Comparison of ENCODE assay signal across 10 cellular contexts in the genomic region with DNA sequence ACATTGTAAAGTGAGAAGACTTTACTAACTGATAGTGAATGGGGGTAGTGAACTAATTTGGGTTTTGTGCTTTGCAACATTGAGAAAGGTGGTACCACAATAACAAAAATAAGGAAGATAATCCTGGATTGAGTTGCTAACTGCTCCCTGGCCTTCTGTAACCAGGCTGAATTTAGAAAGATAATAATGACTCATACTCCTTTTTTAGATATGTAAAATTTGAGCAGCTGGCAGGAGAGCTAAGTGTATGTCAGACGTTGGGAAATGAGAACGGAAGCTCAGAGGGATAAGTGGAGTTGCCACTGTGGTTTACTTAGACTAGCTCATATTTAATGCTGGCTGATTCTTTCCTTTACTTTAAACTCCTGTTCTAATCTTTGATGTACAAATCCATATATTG. TPM values are rescaled to one million over a fixed set of nuclear protein-coding genes. Genes with fewer than 3 reads are reported as not detected.
A peak's percentile ranks its signal among the peaks of the same experiment; 100 is the strongest.
DNase-seq lines count a peak whose midpoint lies in the region; ATAC-seq and TF ChIP-seq lines count a peak whose summit lies in the region.
"Had no signal": no experiment of that assay in that cellular context is flagged by ENCODE, and none has a peak within 500 bp of the region (broad histone marks: within the 10 kb centered on the region; RNA-seq: fewer than 3 reads in every experiment).

No MANE protein-coding gene starts in this region.

- peaks cover 10% of the 10 kb centered on the region for H3K9me3 Mint-ChIP-seq in chondrocyte (ENCODE audit: low read depth)
- H3K9me3 Mint-ChIP-seq: activated T-cell treated with anti-CD3 and anti-CD28 coated beads, Interleukin-2, amount 50 U/mL, for 72 hours; naive B cell had no signal

- ATAC-seq in omental fat pad (ENCODE audit: low FRiP score) (peak; percentile 94), GM21737 (IDR thresholded peaks at IDR 0.05; ENCODE audit: unreplicated experiment) (no peak), GM21367 (IDR thresholded peaks at IDR 0.05; ENCODE audit: unreplicated experiment) (no peak)
- ATAC-seq: activated T-cell treated with anti-CD3 and anti-CD28 coated beads, Interleukin-2, amount 50 U/mL, for 72 hours had no signal

- peak; percentile 79 for DNase-seq in DMS53 (lab: John Stamatoyannopoulos, UW)
- peak; percentile 1 for DNase-seq in NCI-H2107 (lab: John Stamatoyannopoulos, UW)
- DNase-seq in chondrocyte (ENCODE audit: low spot score), result no peak
- no peak for DNase-seq in omental fat pad (ENCODE audit: low spot score)
- DNase-seq in stimulated activated naive CD4-positive, alpha-beta T cell treated with Interleukin-2 at 50 U/mL for 16 hours (lab: John Stamatoyannopoulos, UW), result no peak
- DNase-seq in activated effector memory CD4-positive, alpha-beta T cell treated with anti-CD3 and anti-CD28 coated beads, Interleukin-2, amount 50 U/mL, for 16 hours, result no peak
- DNase-seq: activated T-cell treated with anti-CD3 and anti-CD28 coated beads, Interleukin-2, amount 50 U/mL, for 72 hours; naive B cell had no signal

- no peaks in the 10 kb centered on the region for H3K27me3 Mint-ChIP-seq in chondrocyte (ENCODE audit: low read depth)
- H3K27me3 Mint-ChIP-seq: naive B cell had no signal

- peaks cover 23% of the 10 kb centered on the region for H3K36me3 Mint-ChIP-seq in chondrocyte (ENCODE audit: low read depth)

- H3K27ac Mint-ChIP-seq in chondrocyte (ENCODE audit: unreplicated experiment), result peak overlapping the region; percentile 79
- H3K27ac Mint-ChIP-seq: activated T-cell treated with anti-CD3 and anti-CD28 coated beads, Interleukin-2, amount 50 U/mL, for 72 hours; naive B cell had no signal

- TF ChIP-seq CTCF in chondrocyte (IDR thresholded peaks at IDR 0.05) (no peak), omental fat pad (IDR thresholded peaks at IDR 0.05) (no peak)

- H3K4me1 Mint-ChIP-seq in chondrocyte (ENCODE audit: low read depth), result peaks cover 26% of the 10 kb centered on the region

- no peak overlapping the region for H3K4me3 Mint-ChIP-seq in chondrocyte (ENCODE audit: unreplicated experiment)
- H3K4me3 Mint-ChIP-seq: activated T-cell treated with anti-CD3 and anti-CD28 coated beads, Interleukin-2, amount 50 U/mL, for 72 hours had no signal

RNA-seq across cellular contexts. Expression of gene TCAIM, which starts 17.1 kb away (rescaled TPM):
- total RNA-seq in chondrocyte (19.3 to 36.3 TPM (median 24.1 TPM) in 3 replicates), omental fat pad (10 to 100 TPM; 16.2 to 28.7 (median 22.1) TPM)

Comparison
In these comparisons a context has a peak if more than half of its experiments do, and no peak if none do; other contexts are left out.
1. DNase-seq: peak in DMS53 (single experiment) and NCI-H2107 (single experiment); none in chondrocyte (single experiment), omental fat pad (single experiment), stimulated activated naive CD4-positive, alpha-beta T cell treated with Interleukin-2 at 50 U/mL for 16 hours (single experiment) and activated effector memory CD4-positive, alpha-beta T cell treated with anti-CD3 and anti-CD28 coated beads, Interleukin-2, amount 50 U/mL, for 16 hours (single experiment).